ENCODE assay signal across 15 cellular contexts in genomic region chr5:59712836-59713487, GRCh38.
DNase-seq lines count a peak whose midpoint lies in the region; ATAC-seq and TF ChIP-seq lines count a peak whose summit lies in the region.
"Had no signal": no experiment of that assay in that cellular context is flagged by ENCODE, and none has a peak within 500 bp of the region (broad histone marks: within the 10 kb centered on the region; RNA-seq: fewer than 3 reads in every experiment).

No MANE protein-coding gene starts in this region.

- no peak overlapping the region for H3K4me3 ChIP-seq in neuronal stem cell (ENCODE audit: low read length in 2 of 2)
- H3K4me3 ChIP-seq: left ventricle myocardium inferior, upper lobe of right lung had no signal

- peaks cover 3 to 6% of the 10 kb centered on the region in 2 donors for H3K4me1 ChIP-seq in neuronal stem cell (ENCODE audit: control insufficient read depth in 2 of 2, insufficient read depth in 1 of 2, low read depth in 1 of 2, low read length in 2 of 2)

- DNase-seq in NCI-H82 (lab: John Stamatoyannopoulos, UW), result peak; percentile 37
- DNase-seq in NCI-H82 treated with DMSO at 0.1 percent for 48 hours (lab: John Stamatoyannopoulos, UW; ENCODE audit: unreplicated experiment), result no peak
- peak; percentile 22 for DNase-seq in astrocyte of the hippocampus (ENCODE audit: low read depth, low spot score)
- peak; percentile 17 for DNase-seq in neuronal stem cell (ENCODE audit: low spot score)
- DNase-seq in SW480 (ENCODE audit: low spot score), result no peak
- no peak for DNase-seq in ureter (ENCODE audit: low spot score)
- DNase-seq: activated CD4-positive, alpha-beta T cell treated with anti-CD3 and anti-CD28 coated beads for 48 hours; activated naive CD8-positive, alpha-beta T cell treated with anti-CD3 and anti-CD28 coated beads for 36 hours; left ventricle myocardium inferior; NCI-H1048; NCI-H2107; SHP77 treated with DMSO at 0.1 percent for 48 hours; upper lobe of right lung had no signal

- no peak overlapping the region for H3K18ac ChIP-seq in neuronal stem cell (ENCODE audit: low read length)

- H2AK5ac ChIP-seq in neuronal stem cell (ENCODE audit: low read depth, low read length), result no peak overlapping the region

- no peak overlapping the region for H2BK12ac ChIP-seq in neuronal stem cell (ENCODE audit: low read length)

- TF ChIP-seq RAD21 in Ishikawa (IDR thresholded peaks at IDR 0.05; ENCODE audit: low read depth), result no peak

- WGBS in neuronal stem cell (ENCODE audit: extremely low coverage in 2 of 2, insufficient read length in 2 of 2, insufficient replicate concordance in 1 of 2), 2 donors, result no CpG with 5 or more reads among the region's 5 CpGs

- H2BK5ac ChIP-seq in neuronal stem cell (ENCODE audit: low read length), result no peak overlapping the region

- no peak overlapping the region for H3K4me2 ChIP-seq in neuronal stem cell (ENCODE audit: insufficient read depth, low read length, poor library complexity, severe bottlenecking)

- H2AFZ ChIP-seq in neuronal stem cell (ENCODE audit: low read length), result no peak overlapping the region

- H3K36me3 ChIP-seq in neuronal stem cell (replicated peaks in 1 of 2; ENCODE audit: control insufficient read depth in 2 of 2, insufficient read depth in 2 of 2, low read length in 2 of 2), result no peaks in the 10 kb centered on the region
- H3K36me3 ChIP-seq: left ventricle myocardium inferior, upper lobe of right lung had no signal

- H3K27ac ChIP-seq in neuronal stem cell (replicated peaks; ENCODE audit: low read length), result no peak overlapping the region
- H3K27ac ChIP-seq: left ventricle myocardium inferior, upper lobe of right lung had no signal

- H3K79me1 ChIP-seq in neuronal stem cell (ENCODE audit: low read depth, low read length), result no peaks in the 10 kb centered on the region

- H4K91ac ChIP-seq in neuronal stem cell (ENCODE audit: low read depth, low read length, poor library complexity), result no peak overlapping the region

- no peak for ATAC-seq in GM21786 (IDR thresholded peaks at IDR 0.05; ENCODE audit: unreplicated experiment)
- ATAC-seq: upper lobe of right lung had no signal

- no peak overlapping the region for H3K9ac ChIP-seq in neuronal stem cell (ENCODE audit: low read depth, low read length, poor library complexity)

- H2BK15ac ChIP-seq in neuronal stem cell (ENCODE audit: low read length), result no peak overlapping the region

- H3K14ac ChIP-seq in neuronal stem cell (ENCODE audit: low read length), result no peak overlapping the region

- no peak overlapping the region for H4K8ac ChIP-seq in neuronal stem cell (ENCODE audit: low read depth, low read length)

- TF ChIP-seq EP300 in Ishikawa (IDR thresholded peaks at IDR 0.05; ENCODE audit: borderline replicate concordance), result no peak

- no peak overlapping the region for H3K23ac ChIP-seq in neuronal stem cell (ENCODE audit: low read depth, low read length, poor library complexity)

- peaks cover 12 to 14% of the 10 kb centered on the region in 2 donors for H3K9me3 ChIP-seq in neuronal stem cell (replicated peaks in 1 of 2; ENCODE audit: control insufficient read depth in 2 of 2, insufficient read depth in 1 of 2, low read depth in 1 of 2, low read length in 2 of 2)
- H3K9me3 ChIP-seq: upper lobe of right lung had no signal

- no peak overlapping the region for H3K4ac ChIP-seq in neuronal stem cell (ENCODE audit: low read length)

- no peak overlapping the region for H2BK120ac ChIP-seq in neuronal stem cell (ENCODE audit: low read depth, low read length)

- H3K27me3 ChIP-seq in neuronal stem cell (ENCODE audit: control insufficient read depth in 3 of 3, insufficient read depth in 3 of 3, low read depth in 1 of 3, low read length in 3 of 3), result peaks cover 0 to 6% (median 2%) of the 10 kb centered on the region in 3 experiments
- H3K27me3 ChIP-seq: upper lobe of right lung had no signal

TF ChIP-seq in Ishikawa, 13 proteins besides CTCF, POLR2A, EP300 and RAD21:
- TF ChIP-seq YY1 (IDR thresholded peaks at IDR 0.05; ENCODE audit: low read depth) (peak; percentile 51; the same call in 1 of the 2 replicates), ZBTB7A (IDR thresholded peaks at IDR 0.05; ENCODE audit: low read depth) (no peak), CEBPB (IDR thresholded peaks at IDR 0.05) (no peak), USF1 (IDR thresholded peaks at IDR 0.05) (no peak)
- TF ChIP-seq, protein P1, sequence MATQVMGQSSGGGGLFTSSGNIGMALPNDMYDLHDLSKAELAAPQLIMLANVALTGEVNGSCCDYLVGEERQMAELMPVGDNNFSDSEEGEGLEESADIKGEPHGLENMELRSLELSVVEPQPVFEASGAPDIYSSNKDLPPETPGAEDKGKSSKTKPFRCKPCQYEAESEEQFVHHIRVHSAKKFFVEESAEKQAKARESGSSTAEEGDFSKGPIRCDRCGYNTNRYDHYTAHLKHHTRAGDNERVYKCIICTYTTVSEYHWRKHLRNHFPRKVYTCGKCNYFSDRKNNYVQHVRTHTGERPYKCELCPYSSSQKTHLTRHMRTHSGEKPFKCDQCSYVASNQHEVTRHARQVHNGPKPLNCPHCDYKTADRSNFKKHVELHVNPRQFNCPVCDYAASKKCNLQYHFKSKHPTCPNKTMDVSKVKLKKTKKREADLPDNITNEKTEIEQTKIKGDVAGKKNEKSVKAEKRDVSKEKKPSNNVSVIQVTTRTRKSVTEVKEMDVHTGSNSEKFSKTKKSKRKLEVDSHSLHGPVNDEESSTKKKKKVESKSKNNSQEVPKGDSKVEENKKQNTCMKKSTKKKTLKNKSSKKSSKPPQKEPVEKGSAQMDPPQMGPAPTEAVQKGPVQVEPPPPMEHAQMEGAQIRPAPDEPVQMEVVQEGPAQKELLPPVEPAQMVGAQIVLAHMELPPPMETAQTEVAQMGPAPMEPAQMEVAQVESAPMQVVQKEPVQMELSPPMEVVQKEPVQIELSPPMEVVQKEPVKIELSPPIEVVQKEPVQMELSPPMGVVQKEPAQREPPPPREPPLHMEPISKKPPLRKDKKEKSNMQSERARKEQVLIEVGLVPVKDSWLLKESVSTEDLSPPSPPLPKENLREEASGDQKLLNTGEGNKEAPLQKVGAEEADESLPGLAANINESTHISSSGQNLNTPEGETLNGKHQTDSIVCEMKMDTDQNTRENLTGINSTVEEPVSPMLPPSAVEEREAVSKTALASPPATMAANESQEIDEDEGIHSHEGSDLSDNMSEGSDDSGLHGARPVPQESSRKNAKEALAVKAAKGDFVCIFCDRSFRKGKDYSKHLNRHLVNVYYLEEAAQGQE (IDR thresholded peaks at IDR 0.05; ENCODE audit: low read depth), result no peak
TF ChIP-seq in Ishikawa: peak in this region for 1.

Comparison
In these comparisons a context has a peak if more than half of its experiments do, and no peak if none do; other contexts are left out.
1. DNase-seq: peak in NCI-H82 (single experiment), astrocyte of the hippocampus (single experiment) and neuronal stem cell (single experiment); none in NCI-H82 treated with DMSO at 0.1 percent for 48 hours (single experiment), SW480 (single experiment) and ureter (single experiment).